ENCODE assay signal across 8 cellular contexts in genomic region chr17:77208217-77208808, GRCh38.
DNase-seq lines count a peak whose midpoint lies in the region; ATAC-seq and TF ChIP-seq lines count a peak whose summit lies in the region.

No MANE protein-coding gene starts in this region.

- no peak overlapping the region for H3K4me3 ChIP-seq in foreskin fibroblast (ENCODE audit: low read depth in 1 of 2, low read length in 2 of 2)

- POLR2A ChIA-PET in GM10248 (lab: Yijun Ruan, JAX): no interaction called here

- no peak for ATAC-seq in HG03571 (IDR thresholded peaks at IDR 0.05; ENCODE audit: unreplicated experiment)
- ATAC-seq in HG02852 (IDR thresholded peaks at IDR 0.05; ENCODE audit: unreplicated experiment): no peak

- TF ChIP-seq CTCF in foreskin fibroblast (IDR thresholded peaks at IDR 0.05; ENCODE audit: low read depth, low read length) (peak; percentile 39), GM10248 (IDR thresholded peaks at IDR 0.05; ENCODE audit: control extremely low read depth, extremely low read depth, low read depth, missing control alignments) (no peak)

- DNase-seq in GM03348 (ENCODE audit: low spot score) (peak; percentile 60), SHP77 treated with DMSO at 0.1 percent for 48 hours (lab: John Stamatoyannopoulos, UW) (peak; percentile 66), foreskin fibroblast (peak; percentile 48 to 68), renal cortical epithelial cell (ENCODE audit: low read depth) (peak; percentile 20), UCSD-AML1 (lab: John Stamatoyannopoulos, UW; ENCODE audit: unreplicated experiment) (no peak), GM10248 (ENCODE audit: extremely low spot score) (no peak)

- CTCF ChIA-PET in GM10248 (lab: Yijun Ruan, JAX): interaction anchor here (0.8 to 1.7 kb wide), 5 partner anchors 40 to 152 kb away, joined by 3 to 5 read pairs (median 4); no protein-coding TSS in a partner anchor

Comparison
In these comparisons a context has a peak if more than half of its experiments do, and no peak if none do; other contexts are left out.
1. DNase-seq: peak in GM03348 (single experiment), SHP77 treated with DMSO at 0.1 percent for 48 hours (single experiment), foreskin fibroblast (2 of 2) and renal cortical epithelial cell (single experiment); none in UCSD-AML1 (single experiment) and GM10248 (single experiment).